24 cellular contexts compared by ENCODE assay signal in the genomic region with DNA sequence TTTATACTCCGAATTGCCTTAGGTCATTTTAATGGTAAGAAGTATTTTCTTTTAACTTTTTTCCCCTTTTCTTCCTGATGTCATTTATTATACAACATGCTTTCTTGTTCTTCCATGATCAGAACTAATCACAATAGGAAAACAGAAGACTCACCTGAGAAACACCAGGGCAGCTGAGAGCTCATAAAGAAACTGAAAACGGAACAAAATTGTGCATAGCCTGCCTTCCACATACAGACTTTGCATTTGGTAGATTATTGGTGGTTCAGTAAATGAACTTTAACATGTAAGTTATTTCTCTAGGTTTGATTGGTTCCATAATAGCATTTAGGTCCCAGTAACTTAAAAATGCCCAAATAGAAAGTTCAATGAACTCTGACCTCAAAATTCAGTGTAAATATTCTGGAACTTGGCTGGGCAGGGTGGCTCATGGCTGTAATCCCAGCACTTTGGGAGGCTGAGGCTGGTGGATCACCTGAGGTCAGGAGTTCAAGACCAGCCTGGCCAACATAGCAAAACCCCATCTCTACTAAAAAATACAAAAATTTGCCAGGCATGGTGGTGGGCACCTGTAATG.
DNase-seq lines count a peak whose midpoint lies in the region; ATAC-seq, FAIRE-seq and TF ChIP-seq lines count a peak whose summit lies in the region.
"Had no signal": no experiment of that assay in that cellular context is flagged by ENCODE, and none has a peak within 500 bp of the region (broad histone marks: within the 10 kb centered on the region; RNA-seq: fewer than 3 reads in every experiment).

No MANE protein-coding gene starts in this region.

- no peak for TF ChIP-seq CTCF in thyroid gland (IDR thresholded peaks at IDR 0.05)

- peak; percentile 88 for ATAC-seq in GM19043 (IDR thresholded peaks at IDR 0.05; ENCODE audit: low read depth, unreplicated experiment)
- ATAC-seq in GM21786 (IDR thresholded peaks at IDR 0.05; ENCODE audit: unreplicated experiment), result peak; percentile 86
- ATAC-seq in HG03439 (IDR thresholded peaks at IDR 0.05; ENCODE audit: unreplicated experiment), result peak; percentile 67
- ATAC-seq: effector memory CD8-positive, alpha-beta T cell; WTC11 had no signal

- DNase-seq in GM12891 (ENCODE audit: insufficient read length, low spot score) (peak; percentile 19), KBM-7 (no peak), thyroid gland (no peak)
- no peak for DNase-seq in stimulated activated CD8-positive, alpha-beta memory T cell treated with anti-CD3 and anti-CD28 coated beads, Interleukin-4, amount 100 ng/mL, for 48 hours
- no peak for DNase-seq in stimulated activated CD4-positive, alpha-beta T cell treated with anti-CD3 and anti-CD28 coated beads, Interleukin-4, amount 100 ng/mL, for 24 hours
- DNase-seq: adrenal gland; CD4-positive, alpha-beta T cell; central memory CD4-positive, alpha-beta T cell; DMS79; effector memory CD8-positive, alpha-beta T cell; Kasumi-1; kidney; NCI-H1417 treated with DMSO at 0.1 percent for 48 hours; NCI-H345; stimulated activated CD4-positive, alpha-beta T cell treated with anti-CD3 and anti-CD28 coated beads, Interleukin-12 subunit alpha, Interleukin-12 subunit beta, amount 100 ng/mL, for 4 hours; stomach; T-helper 1 cell; uterus had no signal

- H3K4me1 ChIP-seq in thyroid gland, result no peaks in the 10 kb centered on the region
- H3K4me1 ChIP-seq: adrenal gland, neural progenitor cell, stomach, uterus had no signal

- H3K27me3 ChIP-seq in thyroid gland, result no peaks in the 10 kb centered on the region
- H3K27me3 ChIP-seq: adrenal gland, neural progenitor cell, stomach, uterus had no signal

- in situ Hi-C loops in KBM-7 (cut with MboI; ENCODE audit: low pct_unique_long_range_greater_than_20kb, low sequenced_read_pairs), result no loop called here

- FAIRE-seq in GM12891 (lab: Jason Lieb, UNC), result peak; percentile 35
- FAIRE-seq: kidney had no signal

- intact Hi-C loops in thyroid gland (cut with DNase I), result no loop called here

- no peak overlapping the region for H3K4me3 ChIP-seq in thyroid gland (replicated peaks in 1 of 3)
- H3K4me3 ChIP-seq: adrenal gland, HAP-1, neural progenitor cell, stomach, uterus had no signal

- no peak overlapping the region for H3K27ac ChIP-seq in thyroid gland
- H3K27ac ChIP-seq: adrenal gland, neural progenitor cell, stomach, uterus had no signal

- no peaks in the 10 kb centered on the region for H3K9me3 ChIP-seq in thyroid gland
- H3K9me3 ChIP-seq: adrenal gland, HAP-1, stomach, uterus had no signal

- no peak for TF ChIP-seq POLR2A in GM12891 (IDR thresholded peaks at IDR 0.05; ENCODE audit: low read depth, low read length)
- TF ChIP-seq POLR2A in thyroid gland (IDR thresholded peaks at IDR 0.05), result no peak

- 82 to 84% methylated on average over 2 of the region's 2 CpGs for WGBS in thyroid gland, 2 donors

- no peaks in the 10 kb centered on the region for H3K36me3 ChIP-seq in thyroid gland
- H3K36me3 ChIP-seq: adrenal gland, HAP-1, neural progenitor cell, stomach, uterus had no signal

TF ChIP-seq in GM12891, 5 proteins besides CTCF, POLR2A, EP300 and RAD21:
- TF ChIP-seq SPI1 (IDR thresholded peaks at IDR 0.05; ENCODE audit: low read depth, low read length) (no peak), POU2F2 (IDR thresholded peaks at IDR 0.05; ENCODE audit: low read depth, low read length) (no peak), PAX5 (IDR thresholded peaks at IDR 0.05; ENCODE audit: insufficient read depth, low read length, severe bottlenecking) (no peak), POLR2AphosphoS5 (IDR thresholded peaks at IDR 0.05; ENCODE audit: low read depth, low read length) (no peak), TAF1 (IDR thresholded peaks at IDR 0.05; ENCODE audit: low read depth, low read length) (no peak)
TF ChIP-seq in GM12891: peak in this region for 0.
